ENCODE assay signal across 8 cellular contexts in genomic region chr12:109385339-109386078, GRCh38. TPM values are rescaled to one million over a fixed set of nuclear protein-coding genes. Genes with fewer than 3 reads are reported as not detected.
DNase-seq lines count a peak whose midpoint lies in the region; ATAC-seq and TF ChIP-seq lines count a peak whose summit lies in the region.

No MANE protein-coding gene starts in this region.

- TF ChIP-seq CTCF in PC-3 (conservative IDR thresholded peaks at IDR 0.05; ENCODE audit: low read depth, low read length) (peak; percentile 80), epithelial cell of esophagus (IDR thresholded peaks at IDR 0.05; ENCODE audit: insufficient read depth, low read depth, low read length, missing control alignments) (peak; percentile 57), nephron (IDR thresholded peaks at IDR 0.05; ENCODE audit: unreplicated experiment in 3 of 3) (peak; percentile 50 to 71 (median 55))

- no peak overlapping the region for H3K27ac ChIP-seq in PC-3 (ENCODE audit: low read length)

- no peak for TF ChIP-seq POLR2A in GM18505 (IDR thresholded peaks at IDR 0.05; ENCODE audit: borderline replicate concordance, extremely low read depth, insufficient read depth, insufficient read length)

- no peaks in the 10 kb centered on the region for H4K20me1 ChIP-seq in PC-3 (ENCODE audit: low read length)

- H3K9me3 Mint-ChIP-seq in nephron, result no peaks in the 10 kb centered on the region

- no peaks in the 10 kb centered on the region for H3K4me1 ChIP-seq in PC-3 (ENCODE audit: insufficient read depth, low read length)

- no peaks in the 10 kb centered on the region for H3K9me3 ChIP-seq in PC-3 (ENCODE audit: low read length)

- DNase-seq in DMS153 treated with DMSO at 0.1 percent for 48 hours (lab: John Stamatoyannopoulos, UW; ENCODE audit: unreplicated experiment) (peak; percentile 31), HuH-7 (ENCODE audit: low spot score) (peak; percentile 20), PC-3 (peak; percentile 81), epithelial cell of esophagus (ENCODE audit: low read depth) (peak; percentile 71)

- no peaks in the 10 kb centered on the region for H3K9me2 ChIP-seq in PC-3 (replicated peaks; ENCODE audit: low read length)

- ATAC-seq in PC-3 (peak; percentile 79), HG03159 (IDR thresholded peaks at IDR 0.05; ENCODE audit: unreplicated experiment) (no peak), HG02981 (IDR thresholded peaks at IDR 0.05; ENCODE audit: unreplicated experiment) (no peak), GM18505 (IDR thresholded peaks at IDR 0.05; ENCODE audit: unreplicated experiment) (no peak)

- intact Hi-C loops in PC-3 (cut with micrococcal nuclease), result loop anchor here (1.0 kb wide), 4 partner anchors 121 to 292 kb away; partner anchors contain the start of gene ALKBH2

- H3K27me3 Mint-ChIP-seq in nephron (ENCODE audit: low read depth), result peaks cover 14% of the 10 kb centered on the region

- peak overlapping the region; percentile 35; the same call in 1 of the 2 replicates for H3K4me3 ChIP-seq in PC-3 (ENCODE audit: low read length)
- no peak overlapping the region for H3K4me3 ChIP-seq in epithelial cell of esophagus (ENCODE audit: low read length)

- no peak overlapping the region for H3K9ac ChIP-seq in PC-3 (ENCODE audit: low read length)

- peak overlapping the region; percentile 70 for H3K4me2 ChIP-seq in PC-3 (ENCODE audit: low read length)

- no TSS peak for BruUV-seq in PC-3 (replicated peaks; lab: Mats Ljungman, UMichigan)

- peak overlapping the region in 1 of 3 experiments; percentile 36 for H3K27ac Mint-ChIP-seq in nephron

- H3K4me1 Mint-ChIP-seq in nephron, result peaks cover 16% of the 10 kb centered on the region

- CTCF ChIA-PET in PC-3 (lab: Charles Lee), result interaction anchor here (0.5 to 1.2 kb wide), 14 partner anchors 9 to 871 kb away, joined by 3 to 20 read pairs (median 4); no protein-coding TSS in a partner anchor

- H3K79me2 ChIP-seq in PC-3 (ENCODE audit: low read length), result no peaks in the 10 kb centered on the region

- no peak overlapping the region for H3K4me3 Mint-ChIP-seq in nephron

- no peaks in the 10 kb centered on the region; the same call in 1 of the 2 replicates for H3K36me3 ChIP-seq in PC-3 (ENCODE audit: low read depth, low read length)

- H2AFZ ChIP-seq in PC-3 (ENCODE audit: low read length), result peak overlapping the region; percentile 48; the same call in 1 of the 2 replicates

- POLR2A ChIA-PET in PC-3 (lab: Charles Lee; ENCODE audit: unreplicated experiment), result no interaction called here

- no peaks in the 10 kb centered on the region for H3K36me3 Mint-ChIP-seq in nephron (ENCODE audit: low read depth)

- H3F3A ChIP-seq in PC-3 (ENCODE audit: low read length, unreplicated experiment), result no peaks in the 10 kb centered on the region

- H3K27me3 ChIP-seq in PC-3 (ENCODE audit: low read length), result peaks cover 21% of the 10 kb centered on the region

RNA-seq across cellular contexts. Expression of gene MYO1H, which starts 37.8 kb away (rescaled TPM):
- not detected in 2 replicates for total RNA-seq in PC-3 (2014; rRNA removed)

Comparison
In these comparisons a context has a peak if more than half of its experiments do, and no peak if none do; other contexts are left out.
1. DNase-seq: peak in every context shown above with its lines; median percentile 81 in PC-3; 71 in epithelial cell of esophagus; 31 in DMS153 treated with DMSO at 0.1 percent for 48 hours; 20 in HuH-7.